1 cellular context compared by ENCODE assay signal in genomic region chr5:180071418-180072255, GRCh38.
TF ChIP-seq lines count a peak whose summit lies in the region.

RNF130 (minus strand) TSS chr5:180071759; CDS start chr5:180071702, 57 bp downstream.

TF ChIP-seq in HepG2, 621 proteins besides CTCF, POLR2A, EP300 and RAD21 (continued from another document and continues in another):
- TF ChIP-seq ZBTB26 (CRISPR knock-in tag; IDR thresholded peaks at IDR 0.05; ENCODE audit: borderline replicate concordance) (peak; percentile 91), U2AF2 (IDR thresholded peaks at IDR 0.05; ENCODE audit: low read depth, low read length) (no peak), KLF16 (CRISPR knock-in tag; IDR thresholded peaks at IDR 0.05) (0 out of 4 replicates have a peak, but pooled peaks of 1 of the 2 experiments have one; percentile 96), ZNF879 (CRISPR knock-in tag; IDR thresholded peaks at IDR 0.05) (peak; percentile 97), ZNF558 (CRISPR knock-in tag; IDR thresholded peaks at IDR 0.05; ENCODE audit: borderline replicate concordance) (peak; percentile 100), MEF2D (CRISPR knock-in tag; IDR thresholded peaks at IDR 0.05) (no peak), ATM (IDR thresholded peaks at IDR 0.05; ENCODE audit: borderline replicate concordance) (no peak), RFXANK (CRISPR knock-in tag; IDR thresholded peaks at IDR 0.05) (peak; percentile 89; the same call in 1 of the 2 replicates), DPF2 (CRISPR knock-in tag; IDR thresholded peaks at IDR 0.05; ENCODE audit: borderline replicate concordance, low read depth) (no peak), ZNF792 (CRISPR knock-in tag; IDR thresholded peaks at IDR 0.05) (peak; percentile 99), RBM22 (optimal IDR thresholded peaks at IDR 0.05; ENCODE audit: low read length) (no peak), FOXP1 (IDR thresholded peaks at IDR 0.05) (no peak), FOXP1 (CRISPR knock-in tag; IDR thresholded peaks at IDR 0.05) (no peak), HNRNPK (IDR thresholded peaks at IDR 0.05; ENCODE audit: low read depth, low read length, poor library complexity, severe bottlenecking) (peak; percentile 35), ZMAT3 (CRISPR knock-in tag; conservative IDR thresholded peaks at IDR 0.05) (peak; percentile 95), TCF7 (IDR thresholded peaks at IDR 0.05; ENCODE audit: low read depth) (no peak), ZNF782 (CRISPR knock-in tag; IDR thresholded peaks at IDR 0.05; ENCODE audit: borderline replicate concordance) (peak; percentile 91), PAXIP1 (CRISPR knock-in tag; conservative IDR thresholded peaks at IDR 0.05) (peak; percentile 49), FIP1L1 (IDR thresholded peaks at IDR 0.05; ENCODE audit: borderline replicate concordance, insufficient read depth, low read depth, low read length) (no peak), ZNF235 (CRISPR knock-in tag; IDR thresholded peaks at IDR 0.05; ENCODE audit: borderline replicate concordance) (peak; percentile 90; the same call in 1 of the 2 replicates), ZNF367 (CRISPR knock-in tag; IDR thresholded peaks at IDR 0.05; ENCODE audit: borderline replicate concordance) (peak; percentile 96; the same call in 1 of the 2 replicates), ZNF484 (CRISPR knock-in tag; IDR thresholded peaks at IDR 0.05; ENCODE audit: borderline replicate concordance, low read depth) (no peak; the same call in 1 of the 2 replicates), TAF15 (IDR thresholded peaks at IDR 0.05; ENCODE audit: low read depth, low read length, poor library complexity, severe bottlenecking) (no peak), ZNF512B (CRISPR knock-in tag; IDR thresholded peaks at IDR 0.05; ENCODE audit: borderline replicate concordance) (no peak), ETV6 (CRISPR knock-in tag; conservative IDR thresholded peaks at IDR 0.05) (peak; percentile 97), KDM3A (CRISPR knock-in tag; IDR thresholded peaks at IDR 0.05; ENCODE audit: low read depth) (no peak; the same call in none of the 2 replicates), SIX1 (CRISPR knock-in tag; IDR thresholded peaks at IDR 0.05; ENCODE audit: borderline replicate concordance) (0 out of 2 replicates have a peak, but pooled peaks have one; percentile 27), KAT2B (IDR thresholded peaks at IDR 0.05; ENCODE audit: borderline replicate concordance, low read depth, low read length) (no peak), SRY (CRISPR knock-in tag; IDR thresholded peaks at IDR 0.05) (peak; percentile 100), ZHX1 (CRISPR knock-in tag; IDR thresholded peaks at IDR 0.05; ENCODE audit: low read depth) (peak; percentile 91), AHDC1 (CRISPR knock-in tag; IDR thresholded peaks at IDR 0.05; ENCODE audit: borderline replicate concordance) (peak; percentile 37; the same call in 1 of the 2 replicates), HNF1B (CRISPR knock-in tag; IDR thresholded peaks at IDR 0.05) (0 out of 2 replicates have a peak, but pooled peaks have one; percentile 18), ZNF672 (CRISPR knock-in tag; IDR thresholded peaks at IDR 0.05) (0 out of 2 replicates have a peak, but pooled peaks have one; percentile 61), ZNF557 (CRISPR knock-in tag; IDR thresholded peaks at IDR 0.05) (peak; percentile 93), MYC (CRISPR knock-in tag; IDR thresholded peaks at IDR 0.05; ENCODE audit: borderline replicate concordance) (peak; percentile 82; the same call in 1 of the 2 replicates), MZF1 (CRISPR knock-in tag; IDR thresholded peaks at IDR 0.05; ENCODE audit: borderline replicate concordance) (no peak), ZSCAN9 (CRISPR knock-in tag; IDR thresholded peaks at IDR 0.05; ENCODE audit: borderline replicate concordance) (peak; percentile 97; the same call in 1 of the 2 replicates), XRCC5 (optimal IDR thresholded peaks at IDR 0.05; ENCODE audit: low read length) (peak; percentile 50), ZNF660 (CRISPR knock-in tag; IDR thresholded peaks at IDR 0.05; ENCODE audit: borderline replicate concordance, low read depth) (no peak), ZC3H4 (CRISPR knock-in tag; IDR thresholded peaks at IDR 0.05; ENCODE audit: borderline replicate concordance) (peak; percentile 79; the same call in 1 of the 2 replicates), PREB (CRISPR knock-in tag; IDR thresholded peaks at IDR 0.05) (0 out of 2 replicates have a peak, but pooled peaks have one; percentile 93)
